ENCODE assay signal across 18 cellular contexts in the genomic region with DNA sequence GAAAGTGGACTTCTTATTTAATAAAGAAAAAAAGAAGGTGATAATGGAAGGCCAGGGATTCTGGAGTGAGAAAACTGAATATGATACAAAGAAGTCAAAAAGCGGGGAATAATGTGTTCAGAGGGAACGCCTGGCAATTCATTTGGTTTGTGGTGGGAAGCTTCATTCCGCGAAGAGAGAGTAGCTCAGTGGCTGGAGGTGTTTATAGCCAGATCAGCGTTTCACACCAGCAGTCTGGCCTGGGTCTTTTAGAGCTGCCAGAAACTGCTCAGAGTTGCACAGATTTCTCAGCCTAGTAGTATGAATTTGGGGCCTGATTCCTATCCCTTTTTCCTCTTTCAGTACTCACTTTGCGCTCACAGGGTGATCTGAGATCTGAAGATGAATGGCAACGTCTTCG.
A peak's percentile ranks its signal among the peaks of the same experiment; 100 is the strongest.
DNase-seq lines count a peak whose midpoint lies in the region; ATAC-seq, FAIRE-seq and TF ChIP-seq lines count a peak whose summit lies in the region.
"Had no signal": no experiment of that assay in that cellular context is flagged by ENCODE, and none has a peak within 500 bp of the region (broad histone marks: within the 10 kb centered on the region; RNA-seq: fewer than 3 reads in every experiment).

No MANE protein-coding gene starts in this region.

- peaks cover 46% of the 10 kb centered on the region for H3K4me1 Mint-ChIP-seq in MCF 10A (ENCODE audit: insufficient read depth, unreplicated experiment)

- H3K9ac ChIP-seq in K562 (ENCODE audit: insufficient read depth in 1 of 2, low read depth in 2 of 2, low read length in 2 of 2): no peak overlapping the region
- H3K9ac ChIP-seq: BLaER1 had no signal

- no peaks in the 10 kb centered on the region for H3K27me3 Mint-ChIP-seq in MCF 10A (ENCODE audit: insufficient read depth, unreplicated experiment)

- H3K4me3 ChIP-seq in breast epithelium: no peak overlapping the region
- H3K4me3 ChIP-seq in K562: no peak overlapping the region
- H3K4me3 ChIP-seq in mesodermal cell (ENCODE audit: extremely low read depth, insufficient read depth, low read length, poor library complexity, severe bottlenecking): no peak overlapping the region
- no peak overlapping the region for H3K4me3 ChIP-seq in thoracic aorta
- H3K4me3 ChIP-seq: BLaER1, HAP-1, right atrium auricular region had no signal

- H3K4me1 ChIP-seq in breast epithelium: no peaks in the 10 kb centered on the region
- H3K4me1 ChIP-seq in K562 (replicated peaks in 1 of 2; ENCODE audit: control insufficient read depth in 2 of 2, insufficient read depth in 2 of 2, low read length in 2 of 2): no peaks in the 10 kb centered on the region; a peak in 1 of 5 replicates
- peaks cover 60% of the 10 kb centered on the region for H3K4me1 ChIP-seq in mesodermal cell (ENCODE audit: control insufficient read depth, insufficient read depth, low read length, poor library complexity, severe bottlenecking)
- peaks cover 55 to 97% of the 10 kb centered on the region in 2 donors for H3K4me1 ChIP-seq in thoracic aorta (ENCODE audit: control insufficient read depth in 1 of 2, low read depth in 2 of 2)

- H3K36me3 ChIP-seq in breast epithelium (no peaks in the 10 kb centered on the region), K562 (ENCODE audit: control insufficient read depth, insufficient read depth, low read length) (no peaks in the 10 kb centered on the region), mesodermal cell (ENCODE audit: control insufficient read depth, insufficient read depth, low read length) (peaks cover 7% of the 10 kb centered on the region), thoracic aorta (no peaks in the 10 kb centered on the region)
- H3K36me3 ChIP-seq: HAP-1, neutrophil, right atrium auricular region had no signal

- H3K9me3 ChIP-seq in breast epithelium (no peaks in the 10 kb centered on the region), K562 (replicated peaks; ENCODE audit: control insufficient read depth, insufficient read depth, low read depth, low read length) (no peaks in the 10 kb centered on the region), mesodermal cell (ENCODE audit: control insufficient read depth, low read length) (no peaks in the 10 kb centered on the region), thoracic aorta (no peaks in the 10 kb centered on the region)
- H3K9me3 ChIP-seq: BLaER1, HAP-1, neutrophil, right atrium auricular region had no signal

- peak overlapping the region; percentile 73 for H3K27ac Mint-ChIP-seq in MCF 10A (ENCODE audit: low read depth, unreplicated experiment)

- TF ChIP-seq EP300 in K562 (IDR thresholded peaks at IDR 0.05; ENCODE audit: low read length): no peak

- no peak overlapping the region for H2AFZ ChIP-seq in K562 (ENCODE audit: low read depth, low read length)

- no peak for FAIRE-seq in K562 (lab: Jason Lieb, UNC)

- no peak for TF ChIP-seq CTCF in MCF 10A (IDR thresholded peaks at IDR 0.05; ENCODE audit: unreplicated experiment)
- no peak for TF ChIP-seq CTCF in breast epithelium (IDR thresholded peaks at IDR 0.05)
- TF ChIP-seq CTCF in K562 (IDR thresholded peaks at IDR 0.05 in 2 of 3, conservative IDR thresholded peaks at IDR 0.05 in 1 of 3; ENCODE audit: insufficient read depth in 2 of 3, low read depth in 1 of 3, low read length in 3 of 3): no peak
- TF ChIP-seq CTCF in thoracic aorta (IDR thresholded peaks at IDR 0.05): no peak

- ATAC-seq in K562: no peak
- no peak for ATAC-seq in thoracic aorta (ENCODE audit: insufficient number of reproducible peaks, low FRiP score, low read depth)
- ATAC-seq in HG03108 (IDR thresholded peaks at IDR 0.05; ENCODE audit: unreplicated experiment): no peak
- no peak for ATAC-seq in GM21360 (IDR thresholded peaks at IDR 0.05; ENCODE audit: unreplicated experiment)

- 0 out of 2 replicates have a peak, but pooled peaks cover 4% of the 10 kb centered on the region for H4K20me1 ChIP-seq in K562 (replicated peaks; ENCODE audit: control insufficient read depth, insufficient read depth, low read length)

- in situ Hi-C loops in K562 (cut with MboI): no loop called here

- BruUV-seq in MCF 10A (replicated peaks; lab: Mats Ljungman, UMichigan) (no TSS peak), K562 (replicated peaks; lab: Mats Ljungman, UMichigan) (no TSS peak)

- TF ChIP-seq RAD21 in K562 (CRISPR knock-in tag; conservative IDR thresholded peaks at IDR 0.05 in 1 of 2, IDR thresholded peaks at IDR 0.05 in 1 of 2): no peak

- no peaks in the 10 kb centered on the region for H3K79me2 ChIP-seq in K562 (ENCODE audit: control insufficient read depth, insufficient read depth, low read length)

- no peaks in the 10 kb centered on the region for H3K9me3 Mint-ChIP-seq in MCF 10A (ENCODE audit: unreplicated experiment)

- no peak overlapping the region for H3K4me2 ChIP-seq in K562 (ENCODE audit: insufficient read depth, low read length)

- DNase-seq in MCF 10A (ENCODE audit: unreplicated experiment) (no peak), breast epithelium (ENCODE audit: low spot score in 2 of 2) (no peak), K562 (ENCODE audit: extremely low read depth in 1 of 4, low spot score in 3 of 4) (no peak), thoracic aorta (ENCODE audit: low spot score) (no peak), OCI-M1 (lab: John Stamatoyannopoulos, UW) (no peak)
- DNase-seq: 8988T; activated CD4-positive, CD25-positive, alpha-beta regulatory T cell; Karpas-422; NCI-H1092; NCI-H526; SIG-M5 had no signal

- 35% methylated on average over 8 of the region's 8 CpGs for WGBS in K562 (ENCODE audit: insufficient coverage, low coverage, missing lambda C conversion rate)
- WGBS in mesodermal cell (ENCODE audit: insufficient coverage in 2 of 2), 2 experiments: 77 to 90% methylated on average over 2 to 5 of the region's 8 CpGs

- H3K27ac ChIP-seq in breast epithelium: peak overlapping the region in 1 of 2 donors; percentile 44
- no peak overlapping the region for H3K27ac ChIP-seq in K562 (ENCODE audit: extremely low read depth, low read depth, low read length)
- peak overlapping the region; percentile 71 for H3K27ac ChIP-seq in mesodermal cell (ENCODE audit: low read depth, low read length, severe bottlenecking)
- peak overlapping the region; percentile 46 to 89 for H3K27ac ChIP-seq in thoracic aorta
- H3K27ac ChIP-seq: BLaER1, neutrophil, right atrium auricular region had no signal

- no peak overlapping the region for H3K4me3 Mint-ChIP-seq in MCF 10A (ENCODE audit: unreplicated experiment)

- peaks cover 11% of the 10 kb centered on the region for H3K36me3 Mint-ChIP-seq in MCF 10A (ENCODE audit: insufficient read depth, unreplicated experiment)

- no peaks in the 10 kb centered on the region for H3K27me3 ChIP-seq in breast epithelium
- H3K27me3 ChIP-seq in K562 (ENCODE audit: control insufficient read depth in 2 of 2, insufficient read depth in 2 of 2, low read length in 2 of 2): peaks cover 4 to 7% of the 10 kb centered on the region in 2 experiments; a peak in 2 of 5 replicates
- H3K27me3 ChIP-seq in thoracic aorta (replicated peaks; ENCODE audit: insufficient read depth): no peaks in the 10 kb centered on the region
- H3K27me3 ChIP-seq: BLaER1, neutrophil, right atrium auricular region had no signal

- POLR2A ChIA-PET in MCF 10A (lab: Yijun Ruan, JAX) (interaction anchor here (0.7 to 4.4 kb wide), 3 partner anchors 9 to 48 kb away, joined by 3 to 18 read pairs (median 3); no protein-coding TSS in a partner anchor), K562 (lab: Yijun Ruan, JAX) (interaction anchor here (0.8 to 1.7 kb wide), 3 partner anchors 13 to 32 kb away, joined by 3 to 4 read pairs (median 3); no protein-coding TSS in a partner anchor)

- CTCF ChIA-PET in MCF 10A (lab: Yijun Ruan, JAX) (interaction anchor here (0.5 to 43.4 kb wide), 7 partner anchors 12 to 676 kb away, joined by 3 to 1744 read pairs (median 5); no protein-coding TSS in a partner anchor), K562 (lab: Yijun Ruan, JAX; ENCODE audit: low intra/inter-chr PET ratio) (no interaction called here)

- intact Hi-C loops in MCF 10A (cut with micrococcal nuclease) (no loop called here), breast epithelium (cut with DNase I; ENCODE audit: low total_unique reads) (no loop called here), K562 (cut with micrococcal nuclease) (no loop called here)

- no peaks in the 10 kb centered on the region for H3K9me1 ChIP-seq in K562 (ENCODE audit: control insufficient read depth, insufficient read depth, low read length)

- TF ChIP-seq POLR2A in breast epithelium (IDR thresholded peaks at IDR 0.05): no peak
- no peak for TF ChIP-seq POLR2A in K562 (conservative IDR thresholded peaks at IDR 0.05)

TF ChIP-seq in K562, 482 proteins besides CTCF, POLR2A, EP300 and RAD21:
- TF ChIP-seq DACH1 (IDR thresholded peaks at IDR 0.05; ENCODE audit: partially characterized antibody) (no peak), ZNF316 (IDR thresholded peaks at IDR 0.05) (peak; percentile 35; the same call in 1 of the 2 replicates), TCF3 (CRISPR knock-in tag; IDR thresholded peaks at IDR 0.05) (no peak)
TF ChIP-seq in K562: peak in this region for 1.
